8 cellular contexts compared by ENCODE assay signal in the genomic region with DNA sequence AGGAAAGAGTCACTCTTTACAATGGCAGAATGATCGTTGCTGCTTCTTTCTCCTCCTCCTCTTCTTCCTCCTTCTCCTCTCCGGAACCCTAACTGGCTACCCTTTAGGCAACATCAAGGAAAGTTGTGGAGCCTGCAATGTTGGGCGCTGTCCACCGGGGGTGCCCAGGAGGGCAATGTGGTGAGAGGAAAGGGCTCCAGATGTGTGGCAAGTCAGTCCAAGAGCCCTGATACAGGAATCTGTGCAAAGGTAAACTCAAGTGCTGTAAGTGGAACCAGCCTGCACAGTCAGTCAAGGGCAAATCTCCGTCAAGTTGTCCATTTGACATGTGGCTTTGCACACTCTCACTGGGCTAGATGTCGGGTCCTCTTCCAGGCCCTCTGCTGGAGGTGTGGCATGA. TPM values are rescaled to one million over a fixed set of nuclear protein-coding genes. Genes with fewer than 3 reads are reported as not detected.
DNase-seq lines count a peak whose midpoint lies in the region; ATAC-seq and TF ChIP-seq lines count a peak whose summit lies in the region.

No MANE protein-coding gene starts in this region.

- intact Hi-C loops in spleen (cut with DNase I; ENCODE audit: low total_unique reads), result loop anchor here (5.0 kb wide), 1 partner anchor 112 kb away; no protein-coding TSS in a partner anchor

- TF ChIP-seq POLR2A in spleen (IDR thresholded peaks at IDR 0.05), result no peak

- H3K4me3 ChIP-seq in spleen, result no peak overlapping the region

- CTCF ChIA-PET in GM10248 (lab: Yijun Ruan, JAX), result interaction anchor here (6.8 kb wide), 1 partner anchor 130 kb away, joined by 45 read pairs; no protein-coding TSS in a partner anchor

- no peaks in the 10 kb centered on the region for H3K9me3 ChIP-seq in spleen

- DNase-seq in SKM-1 treated with dmso at 0.1 percent for 144 hours (lab: John Stamatoyannopoulos, UW; ENCODE audit: unreplicated experiment) (peak; percentile 18), SKM-1 (lab: John Stamatoyannopoulos, UW; ENCODE audit: unreplicated experiment) (no peak), M059J (ENCODE audit: low read depth) (peak; percentile 34), dermis blood vessel endothelial cell (peak; percentile 36), spleen (no peak), GM10248 (ENCODE audit: extremely low spot score) (no peak)
- DNase-seq in activated CD4-positive, CD25-positive, alpha-beta regulatory T cell treated with anti-CD3 and anti-CD28 coated beads, Interleukin-2, amount 50 U/mL, for 72 hours, result no peak

- 57 to 79% (median 60%) methylated on average over 4 to 6 of the region's 6 CpGs for WGBS in spleen, 5 donors

- POLR2A ChIA-PET in GM10248 (lab: Yijun Ruan, JAX), result no interaction called here

- peaks cover 0 to 56% (median 33%) of the 10 kb centered on the region in 6 donors for H3K4me1 ChIP-seq in spleen

- H3K27me3 ChIP-seq in spleen (replicated peaks in 1 of 7), result peaks cover 0 to 53% (median 8%) of the 10 kb centered on the region in 7 donors

- peaks cover 0 to 13% (median 0%) of the 10 kb centered on the region in 6 donors for H3K36me3 ChIP-seq in spleen

- TF ChIP-seq CTCF in spleen (IDR thresholded peaks at IDR 0.05 in 8 of 11, conservative IDR thresholded peaks at IDR 0.05 in 3 of 11) (peak in 6 of 11 experiments; percentile 14 to 44 (median 34)), GM10248 (IDR thresholded peaks at IDR 0.05; ENCODE audit: control extremely low read depth, extremely low read depth, low read depth, missing control alignments) (no peak)

- H3K27ac ChIP-seq in spleen, result no peak overlapping the region

- no peak for ATAC-seq in GM18519 (IDR thresholded peaks at IDR 0.05; ENCODE audit: low FRiP score, unreplicated experiment)

RNA-seq across cellular contexts. Expression of gene RTL5, which starts 2.8 kb away (rescaled TPM):
- total RNA-seq in M059J (2014; rRNA removed; shearing (Covaris generic)), result 0.12 and 0.39 TPM in 2 replicates
- 0.47 and 0.51 TPM in 2 replicates for total RNA-seq in dermis blood vessel endothelial cell
- 1 to 10 TPM; 2.7 to 5.9 (median 4.2) TPM for total RNA-seq in spleen
- under 1 TPM; 0.46 to 0.99 (median 0.61) TPM for polyA plus RNA-seq in spleen

RNA-seq across cellular contexts. Expression of gene PIN4, which starts 52.7 kb away (rescaled TPM):
- 45.1 and 56.9 TPM in 2 replicates for total RNA-seq in M059J (2014; rRNA removed; shearing (Covaris generic))
- 9.3 and 12.4 TPM in 2 replicates for total RNA-seq in dermis blood vessel endothelial cell
- total RNA-seq in spleen, result 10 to 100 TPM in 3 of 7 donors, 1 to 10 TPM in 4; 6.0 to 11.7 (median 9.9) TPM
- 10 to 100 TPM; 15.8 to 22.0 (median 18.3) TPM for polyA plus RNA-seq in spleen

Comparison
In these comparisons a context has a peak if more than half of its experiments do, and no peak if none do; other contexts are left out.
1. DNase-seq: peak in SKM-1 treated with dmso at 0.1 percent for 144 hours (single experiment), M059J (single experiment) and dermis blood vessel endothelial cell (single experiment); none in SKM-1 (single experiment), spleen (single experiment), GM10248 (single experiment) and activated CD4-positive, CD25-positive, alpha-beta regulatory T cell treated with anti-CD3 and anti-CD28 coated beads, Interleukin-2, amount 50 U/mL, for 72 hours (single experiment).